20 cellular contexts compared by ENCODE assay signal in the genomic region with DNA sequence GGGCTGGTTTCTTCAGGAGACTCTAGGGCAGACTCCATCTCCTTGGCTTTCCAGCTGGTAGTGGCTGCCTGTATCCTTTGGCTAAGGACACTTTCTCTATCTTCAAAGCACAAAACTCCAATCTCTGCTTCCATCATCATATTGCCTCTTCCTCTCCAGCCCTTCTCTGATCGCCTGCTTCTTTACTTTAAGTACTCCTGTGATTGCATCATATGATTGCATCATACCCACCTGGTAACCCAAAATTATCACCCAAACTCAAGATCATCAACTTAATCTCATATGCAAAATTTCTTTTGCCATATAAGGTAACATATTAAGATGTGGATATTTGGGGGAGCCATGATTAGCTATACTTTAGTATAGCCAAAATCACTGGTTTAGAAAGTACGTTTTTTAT.
DNase-seq lines count a peak whose midpoint lies in the region; ATAC-seq and TF ChIP-seq lines count a peak whose summit lies in the region.
"Had no signal": no experiment of that assay in that cellular context is flagged by ENCODE, and none has a peak within 500 bp of the region (broad histone marks: within the 10 kb centered on the region; RNA-seq: fewer than 3 reads in every experiment).

No MANE protein-coding gene starts in this region.

- peak overlapping the region; percentile 73 for H3K4me3 Mint-ChIP-seq in osteocyte (ENCODE audit: unreplicated experiment)
- H3K4me3 Mint-ChIP-seq: activated CD4-positive, alpha-beta memory T cell treated with anti-CD3 and anti-CD28 coated beads for 36 hours had no signal

- no peaks in the 10 kb centered on the region for H3K27me3 Mint-ChIP-seq in osteocyte (ENCODE audit: unreplicated experiment)
- H3K27me3 Mint-ChIP-seq: activated CD4-positive, alpha-beta memory T cell treated with anti-CD3 and anti-CD28 coated beads for 36 hours had no signal

- no peaks in the 10 kb centered on the region for H3K9me3 Mint-ChIP-seq in osteocyte (ENCODE audit: unreplicated experiment)

- DNase-seq in NCI-H146 (lab: John Stamatoyannopoulos, UW) (peak; percentile 38), NCI-H146 treated with DMSO at 0.1 percent for 48 hours (lab: John Stamatoyannopoulos, UW; ENCODE audit: unreplicated experiment) (no peak), NCI-H345 (lab: John Stamatoyannopoulos, UW) (peak; percentile 35), amniotic epithelial cell (ENCODE audit: low read depth) (peak; percentile 1), osteocyte (ENCODE audit: extremely low spot score, unreplicated experiment) (no peak)
- no peak for DNase-seq in activated naive CD4-positive, alpha-beta T cell treated with anti-CD3 and anti-CD28 coated beads, Interleukin-2, amount 50 U/mL, for 16 hours
- DNase-seq: 8988T; activated CD4-positive, alpha-beta memory T cell treated with anti-CD3 and anti-CD28 coated beads for 36 hours; activated naive CD4-positive, alpha-beta T cell; cerebellar nuclear complex; effector memory CD4-positive, alpha-beta T cell; esophagus squamous epithelium; GDM1; NCI-H1694; NCI-H446; stimulated activated CD4-positive, alpha-beta T cell treated with anti-CD3 and anti-CD28 coated beads, Interleukin-4, amount 100 ng/mL, for 24 hours; stomach; trophoblast cell had no signal

- peaks cover 75% of the 10 kb centered on the region for H3K4me1 Mint-ChIP-seq in osteocyte (ENCODE audit: unreplicated experiment)

- H3K36me3 Mint-ChIP-seq in osteocyte (ENCODE audit: unreplicated experiment): peaks cover 22% of the 10 kb centered on the region
- H3K36me3 Mint-ChIP-seq: activated CD4-positive, alpha-beta memory T cell treated with anti-CD3 and anti-CD28 coated beads for 36 hours had no signal

- H3K27ac Mint-ChIP-seq in osteocyte (ENCODE audit: unreplicated experiment): peak overlapping the region; percentile 99
- H3K27ac Mint-ChIP-seq: activated CD4-positive, alpha-beta memory T cell treated with anti-CD3 and anti-CD28 coated beads for 36 hours had no signal

- ATAC-seq in GM19452 (IDR thresholded peaks at IDR 0.05; ENCODE audit: unreplicated experiment) (no peak), HG02610 (IDR thresholded peaks at IDR 0.05; ENCODE audit: unreplicated experiment) (no peak)

- TF ChIP-seq CTCF in osteocyte (IDR thresholded peaks at IDR 0.05): no peak

Comparison
In these comparisons a context has a peak if more than half of its experiments do, and no peak if none do; other contexts are left out.
1. DNase-seq: peak in NCI-H146 (single experiment), NCI-H345 (single experiment) and amniotic epithelial cell (single experiment); none in NCI-H146 treated with DMSO at 0.1 percent for 48 hours (single experiment), osteocyte (single experiment) and activated naive CD4-positive, alpha-beta T cell treated with anti-CD3 and anti-CD28 coated beads, Interleukin-2, amount 50 U/mL, for 16 hours (single experiment).